8 cellular contexts compared by ENCODE assay signal in the genomic region with DNA sequence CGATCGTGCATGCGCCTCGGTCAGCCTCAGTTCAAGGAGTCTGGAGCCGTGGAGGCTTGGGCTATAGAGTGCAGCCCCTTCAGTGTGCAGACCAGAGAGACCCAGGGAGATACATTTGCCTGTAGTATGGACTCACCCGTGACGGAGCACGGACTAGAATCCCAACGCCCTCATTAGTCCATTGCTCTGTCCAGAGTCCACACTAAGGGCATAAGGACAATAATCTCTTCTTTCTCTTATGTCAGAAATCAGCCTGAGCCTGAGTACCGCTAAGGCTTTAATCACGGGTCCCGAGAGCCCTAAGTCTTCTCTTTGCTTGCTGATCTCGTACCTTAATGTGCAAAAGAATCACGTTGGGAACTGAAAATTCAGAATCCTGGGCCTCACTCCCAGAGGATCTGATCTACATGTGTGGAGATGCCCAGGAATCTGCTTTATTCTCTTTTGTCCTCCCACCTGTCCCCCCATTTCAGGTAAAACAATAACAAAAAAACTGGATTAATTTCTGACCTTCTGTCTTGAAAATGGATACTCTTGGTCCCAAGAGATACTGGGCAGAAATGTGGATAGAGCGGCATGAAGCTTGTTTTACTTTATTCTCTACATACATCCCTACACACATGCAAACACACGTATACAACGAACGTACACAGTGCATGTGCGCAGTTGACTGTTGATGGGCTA. TPM values are rescaled to one million over a fixed set of nuclear protein-coding genes. Genes with fewer than 3 reads are reported as not detected.
DNase-seq lines count a peak whose midpoint lies in the region; ATAC-seq, FAIRE-seq and TF ChIP-seq lines count a peak whose summit lies in the region.

No MANE protein-coding gene starts in this region.

- H3K9me3 ChIP-seq in iPS-18a (ENCODE audit: control insufficient read depth, low read depth, low read length) (no peaks in the 10 kb centered on the region), small intestine (ENCODE audit: control insufficient read depth, low read depth) (no peaks in the 10 kb centered on the region)

- peaks cover 12% of the 10 kb centered on the region for H3K4me1 ChIP-seq in iPS-18a (ENCODE audit: control insufficient read depth, low read depth, low read length)
- peaks cover 0 to 2% of the 10 kb centered on the region in 2 donors for H3K4me1 ChIP-seq in small intestine (ENCODE audit: control insufficient read depth in 2 of 2, insufficient read depth in 1 of 2, low read depth in 1 of 2, low read length in 1 of 2)

- H3K4me3 ChIP-seq in iPS-18a (ENCODE audit: low read length) (peak overlapping the region; percentile 98), small intestine (ENCODE audit: low read depth in 1 of 2, low read length in 2 of 2) (peak overlapping the region; percentile 84)

- H3K36me3 ChIP-seq in iPS-18a (ENCODE audit: control insufficient read depth, low read depth, low read length) = peaks cover 3% of the 10 kb centered on the region
- H3K36me3 ChIP-seq in small intestine (ENCODE audit: control insufficient read depth in 2 of 2, insufficient read depth in 2 of 2, low read length in 2 of 2) = peaks cover 0 to 5% of the 10 kb centered on the region in 2 donors

- WGBS in small intestine, 3 donors = 21 to 24% (median 24%) methylated on average over 19 of the region's 19 CpGs

- FAIRE-seq in small intestine (lab: Jason Lieb, UNC) = no peak

- H3K27me3 ChIP-seq in iPS-18a (ENCODE audit: control insufficient read depth, insufficient read depth, low read length) (no peaks in the 10 kb centered on the region), small intestine (ENCODE audit: control insufficient read depth in 2 of 2, insufficient read depth in 2 of 2, low read length in 2 of 2) (no peaks in the 10 kb centered on the region)

- peak; percentile 47 for ATAC-seq in GM21528 (IDR thresholded peaks at IDR 0.05; ENCODE audit: low FRiP score, unreplicated experiment)

- DNase-seq in GM10266 (ENCODE audit: extremely low spot score) = peak; percentile 47
- peak; percentile 32 for DNase-seq in HuH-7.5 (ENCODE audit: low spot score)
- DNase-seq in small intestine = peak; percentile 92
- DNase-seq in stimulated activated naive CD4-positive, alpha-beta T cell (lab: John Stamatoyannopoulos, UW) = no peak
- no peak for DNase-seq in activated effector memory CD4-positive, alpha-beta T cell treated with Interleukin-2 at 50 U/mL for 16 hours

- no peak for TF ChIP-seq CTCF in GM10266 (IDR thresholded peaks at IDR 0.05; ENCODE audit: control insufficient read depth, insufficient read depth, low read depth, missing control alignments)

- H3K27ac ChIP-seq in angular gyrus (ENCODE audit: low read depth, low read length) = peak overlapping the region; percentile 59
- peak overlapping the region; percentile 59 for H3K27ac ChIP-seq in iPS-18a (ENCODE audit: low read length)
- peak overlapping the region; percentile 94 to 96 for H3K27ac ChIP-seq in small intestine (ENCODE audit: low read depth in 1 of 2, low read length in 1 of 2)

- H3K9ac ChIP-seq in iPS-18a (ENCODE audit: low read length) = peak overlapping the region; percentile 95

RNA-seq across cellular contexts. Expression of a gene that starts 0.7 kb away (rescaled TPM):
- 100 to 1,000 TPM in 1 of 3 donors, 10 to 100 TPM in 2; 20.4 to 171 (median 95.7) TPM for polyA plus RNA-seq in small intestine

RNA-seq across cellular contexts. Expression of a gene that starts 38.2 kb away (rescaled TPM):
- polyA plus RNA-seq in small intestine = 10 to 100 TPM; 66.6 to 97.1 (median 67.3) TPM

RNA-seq across cellular contexts. Expression of a gene that starts 50.9 kb away (rescaled TPM):
- 10 to 100 TPM; 14.4 to 31.1 (median 28.2) TPM for polyA plus RNA-seq in small intestine

Comparison
In these comparisons a context has a peak if more than half of its experiments do, and no peak if none do; other contexts are left out.
1. DNase-seq: peak in GM10266 (single experiment), HuH-7.5 (single experiment) and small intestine (single experiment); none in stimulated activated naive CD4-positive, alpha-beta T cell (0 of 6) and activated effector memory CD4-positive, alpha-beta T cell treated with Interleukin-2 at 50 U/mL for 16 hours (single experiment).
2. Peak in every context shown above with its lines, with median percentiles within 50 percentile points of each other: H3K27ac ChIP-seq.